1 cellular context compared by ENCODE assay signal in genomic region chr21:33703750-33704606, GRCh38.
TF ChIP-seq lines count a peak whose summit lies in the region.

No MANE protein-coding gene starts in this region.

TF ChIP-seq in K562, 482 proteins besides CTCF, POLR2A, EP300 and RAD21 (continued from another document):
- TF ChIP-seq BRD9 (IDR thresholded peaks at IDR 0.05; ENCODE audit: low read depth, partially characterized antibody) (no peak), RBM17 (IDR thresholded peaks at IDR 0.05; ENCODE audit: borderline replicate concordance, low read depth, low read length) (no peak)
